25 cellular contexts compared by ENCODE assay signal in the genomic region with DNA sequence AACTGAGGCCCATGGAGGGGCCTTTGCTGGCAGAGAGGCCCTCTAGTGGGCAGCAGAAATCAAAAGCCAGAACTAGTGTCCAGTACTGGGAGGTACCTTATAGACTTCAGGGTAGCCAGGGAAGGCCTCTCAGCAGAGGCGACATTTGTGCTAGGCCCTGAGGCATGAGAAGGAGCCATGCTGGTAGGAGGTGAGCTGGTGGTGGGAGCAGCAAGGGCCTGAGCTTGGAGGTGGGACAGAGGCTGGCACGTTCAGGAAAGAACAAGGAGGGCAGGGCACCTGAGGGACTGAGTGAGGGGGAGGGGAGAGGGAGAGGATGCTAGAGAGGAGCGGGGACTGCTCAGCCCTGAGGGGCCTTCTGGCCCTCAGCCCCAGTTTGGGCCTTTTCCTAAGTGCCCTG.
"Had no signal": no experiment of that assay in that cellular context is flagged by ENCODE, and none has a peak within 500 bp of the region (broad histone marks: within the 10 kb centered on the region; RNA-seq: fewer than 3 reads in every experiment).

No MANE protein-coding gene starts in this region.

- H3K4me2 ChIP-seq: smooth muscle cell had no signal

- DNase-seq: head of caudate nucleus; hippocampal formation; immature natural killer cell; left ventricle myocardium inferior; mesendoderm; naive B cell; natural killer cell; occipital lobe; ovary; right lobe of liver; stimulated activated CD4-positive, alpha-beta T cell treated with anti-CD3 and anti-CD28 coated beads, Interleukin-12 subunit alpha, Interleukin-12 subunit beta, amount 100 ng/mL, for 4 hours; stimulated activated CD4-positive, alpha-beta T cell treated with anti-CD3 and anti-CD28 coated beads, Interleukin-15, amount 100 ng/mL, for 24 hours; stimulated activated CD4-positive, alpha-beta T cell treated with anti-CD3 and anti-CD28 coated beads, Interleukin-2, amount 100 ng/mL, for 24 hours; stimulated activated CD4-positive, alpha-beta T cell treated with anti-CD3 and anti-CD28 coated beads, Interleukin-4, amount 100 ng/mL, for 1 hour; stimulated activated naive B cell treated with anti-CD40 and anti-IgM and Interleukin-4, amounts not matched to agents 10 μg/mL and 1 μg/mL and 100 μg/mL, for 72 hours; stimulated activated naive CD8-positive, alpha-beta T cell treated with anti-CD3 and anti-CD28 coated beads, Interleukin-15, Interleukin-2, amounts not matched to agents 100 U/mL and 50 U/mL, for 24 hours; stomach; tibial artery had no signal

- H3K9me3 ChIP-seq: left ventricle myocardium inferior, ovary, right atrium auricular region, right lobe of liver, stomach, suprapubic skin, thoracic aorta, tibial artery, vagina had no signal

- H3K4me1 ChIP-seq: left ventricle myocardium inferior, right atrium auricular region, right lobe of liver, stomach, suprapubic skin, tibial artery, vagina had no signal

- H3K36me3 ChIP-seq: left ventricle myocardium inferior, ovary, right atrium auricular region, right lobe of liver, stomach, suprapubic skin, thoracic aorta, tibial artery, vagina had no signal

- H3K27me3 ChIP-seq: ovary, right atrium auricular region, right lobe of liver, vagina had no signal

- ATAC-seq: natural killer cell; right lobe of liver; stimulated activated naive B cell treated with anti-CD40 and anti-IgM and Interleukin-4, amounts not matched to agents 10 μg/mL and 1 μg/mL and 100 μg/mL, for 72 hours; stimulated activated naive CD8-positive, alpha-beta T cell treated with anti-CD3 and anti-CD28 coated beads, Interleukin-15, Interleukin-2, amounts not matched to agents 100 U/mL and 50 U/mL, for 24 hours had no signal

- H3K27ac ChIP-seq: left ventricle myocardium inferior, ovary, right atrium auricular region, right lobe of liver, stomach, suprapubic skin, thoracic aorta, tibial artery, vagina had no signal

- FAIRE-seq: islet of Langerhans had no signal

- H3K4me3 ChIP-seq: left ventricle myocardium inferior, lung, ovary, right atrium auricular region, right lobe of liver, smooth muscle cell, stomach, suprapubic skin, thoracic aorta, tibial artery, vagina had no signal
